Comparison of ENCODE assay signal across 26 cellular contexts in the genomic region with DNA sequence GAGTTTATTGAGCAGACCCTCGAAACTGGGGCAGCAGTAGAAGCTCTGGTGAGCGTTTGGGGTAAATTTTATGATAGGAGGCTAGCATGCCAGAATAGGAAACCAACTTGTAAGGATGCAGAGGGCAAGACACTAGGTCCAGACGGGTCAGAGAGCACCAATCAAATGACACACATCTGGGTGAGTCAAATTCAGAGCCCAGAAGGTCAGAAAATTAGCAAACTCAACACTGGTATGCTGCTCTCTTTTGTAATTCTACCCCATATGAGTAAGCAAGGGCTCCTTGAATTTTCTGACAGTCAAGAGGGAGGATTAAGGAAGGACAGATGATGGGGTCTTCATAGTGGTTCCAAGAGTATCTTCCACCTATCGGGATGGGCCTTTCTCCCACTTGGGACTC.
"Had no signal": no experiment of that assay in that cellular context is flagged by ENCODE, and none has a peak within 500 bp of the region (broad histone marks: within the 10 kb centered on the region; RNA-seq: fewer than 3 reads in every experiment).

No MANE protein-coding gene starts in this region.

- H3K4me3 ChIP-seq: colonic mucosa, heart left ventricle, pancreas, prostate gland, skin epidermis, uterus had no signal

- DNase-seq: activated CD4-positive, alpha-beta memory T cell treated with anti-CD3 and anti-CD28 coated beads, Interleukin-2, amount 10 ng/mL, durations not matched to agents 7 days and 5 days; activated CD4-positive, alpha-beta T cell treated with anti-CD3 and anti-CD28 coated beads for 1 hour; activated CD4-positive, alpha-beta T cell treated with anti-CD3 and anti-CD28 coated beads, Interleukin-2, amount 10 ng/mL, durations not matched to agents 7 days and 5 days; activated CD8-positive, alpha-beta memory T cell treated with anti-CD3 and anti-CD28 coated beads, Interleukin-2, amount 50 U/mL, for 48 hours; activated naive CD4-positive, alpha-beta T cell treated with Interleukin-2 at 50 U/mL for 16 hours; activated T-cell treated with anti-CD3 and anti-CD28 coated beads, Interleukin-2, amount 50 U/mL, for 4 hours; anterior cingulate cortex; cerebellar nuclear complex; colonic mucosa; effector CD8-positive, alpha-beta T cell; heart left ventricle; hypothalamus; immature natural killer cell; naive B cell; pancreas; retina; stimulated activated CD4-positive, alpha-beta T cell treated with anti-CD3 and anti-CD28 coated beads, Interleukin-12 subunit alpha, Interleukin-12 subunit beta, amount 100 ng/mL, for 4 hours; stimulated activated CD4-positive, alpha-beta T cell treated with anti-CD3 and anti-CD28 coated beads, Interleukin-4, amount 100 ng/mL, for 1 hour; stimulated activated naive CD8-positive, alpha-beta T cell treated with anti-CD3 and anti-CD28 coated beads, Interleukin-15, amount 100 ng/mL, for 72 hours; substantia nigra; T1000; uterus had no signal

- ATAC-seq: activated T-cell treated with anti-CD3 and anti-CD28 coated beads, Interleukin-2, amount 50 U/mL, for 4 hours; heart left ventricle; pancreas; sciatic nerve; stimulated activated naive CD8-positive, alpha-beta T cell treated with anti-CD3 and anti-CD28 coated beads, Interleukin-15, amount 100 ng/mL, for 72 hours; WTC11 had no signal
